ENCODE assay signal across 1 cellular context in the genomic region with DNA sequence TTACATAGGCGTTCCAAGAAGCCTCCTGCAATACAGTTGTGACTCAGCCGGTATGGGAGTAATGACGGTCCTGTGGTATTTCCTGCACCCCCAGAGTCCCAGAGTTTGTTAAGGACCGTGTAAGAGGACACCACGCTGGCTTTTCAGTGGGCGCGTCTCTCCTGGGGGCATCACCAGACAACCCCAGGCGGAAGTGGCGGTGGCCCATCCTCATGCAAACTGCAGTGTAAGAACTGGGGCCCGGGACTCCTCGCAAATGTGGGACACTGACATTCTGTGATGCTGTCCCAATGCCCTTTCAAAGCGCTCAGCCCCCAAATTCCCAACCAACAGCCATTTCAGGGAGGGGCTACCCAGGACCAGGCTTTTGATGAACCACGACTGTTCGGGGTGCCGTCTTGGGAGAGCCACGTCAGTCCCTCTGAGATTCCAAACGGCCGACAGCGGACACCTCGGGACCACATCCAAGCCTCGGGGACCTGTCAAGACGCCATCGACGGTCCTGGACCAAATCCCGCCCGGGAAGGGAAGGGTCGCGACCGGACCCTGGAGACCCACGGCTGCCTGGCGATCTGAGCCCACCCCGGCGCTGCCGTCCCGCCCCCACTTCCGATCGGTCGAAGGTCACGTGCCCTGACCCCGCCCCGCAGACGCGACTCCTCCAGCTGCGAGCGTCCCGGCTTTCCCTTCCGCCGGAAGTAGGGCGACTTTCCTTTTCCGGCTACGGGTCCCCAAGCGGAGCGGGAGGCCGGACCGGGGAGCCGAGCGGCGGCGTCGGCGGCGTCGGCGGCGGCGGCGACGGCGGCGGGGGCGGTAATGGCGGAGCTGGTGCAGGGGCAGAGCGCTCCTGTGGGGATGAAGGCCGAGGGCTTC.
TF ChIP-seq lines count a peak whose summit lies in the region.

A gene with protein sequence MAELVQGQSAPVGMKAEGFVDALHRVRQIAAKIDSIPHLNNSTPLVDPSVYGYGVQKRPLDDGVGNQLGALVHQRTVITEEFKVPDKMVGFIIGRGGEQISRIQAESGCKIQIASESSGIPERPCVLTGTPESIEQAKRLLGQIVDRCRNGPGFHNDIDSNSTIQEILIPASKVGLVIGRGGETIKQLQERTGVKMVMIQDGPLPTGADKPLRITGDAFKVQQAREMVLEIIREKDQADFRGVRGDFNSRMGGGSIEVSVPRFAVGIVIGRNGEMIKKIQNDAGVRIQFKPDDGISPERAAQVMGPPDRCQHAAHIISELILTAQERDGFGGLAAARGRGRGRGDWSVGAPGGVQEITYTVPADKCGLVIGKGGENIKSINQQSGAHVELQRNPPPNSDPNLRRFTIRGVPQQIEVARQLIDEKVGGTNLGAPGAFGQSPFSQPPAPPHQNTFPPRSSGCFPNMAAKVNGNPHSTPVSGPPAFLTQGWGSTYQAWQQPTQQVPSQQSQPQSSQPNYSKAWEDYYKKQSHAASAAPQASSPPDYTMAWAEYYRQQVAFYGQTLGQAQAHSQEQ (plus strand): TSS at position 713 of the 873 bp plus-strand sequence. CDS start 104 bp downstream, at position 817.

TF ChIP-seq in HepG2, 621 proteins besides CTCF, POLR2A, EP300 and RAD21 (continued from another document and continues in another):
- TF ChIP-seq HMGA1 (CRISPR knock-in tag; conservative IDR thresholded peaks at IDR 0.05), result no peak
- TF ChIP-seq KLF16 (CRISPR knock-in tag; IDR thresholded peaks at IDR 0.05), result 0 out of 4 replicates have a peak, but pooled peaks of 1 of the 2 experiments have one; percentile 18
- peak; percentile 90 for TF ChIP-seq KAT8 (CRISPR knock-in tag; IDR thresholded peaks at IDR 0.05)
- no peak; the same call in 1 of the 2 replicates for TF ChIP-seq ZSCAN22 (CRISPR knock-in tag; IDR thresholded peaks at IDR 0.05)
- TF ChIP-seq, protein P1, sequence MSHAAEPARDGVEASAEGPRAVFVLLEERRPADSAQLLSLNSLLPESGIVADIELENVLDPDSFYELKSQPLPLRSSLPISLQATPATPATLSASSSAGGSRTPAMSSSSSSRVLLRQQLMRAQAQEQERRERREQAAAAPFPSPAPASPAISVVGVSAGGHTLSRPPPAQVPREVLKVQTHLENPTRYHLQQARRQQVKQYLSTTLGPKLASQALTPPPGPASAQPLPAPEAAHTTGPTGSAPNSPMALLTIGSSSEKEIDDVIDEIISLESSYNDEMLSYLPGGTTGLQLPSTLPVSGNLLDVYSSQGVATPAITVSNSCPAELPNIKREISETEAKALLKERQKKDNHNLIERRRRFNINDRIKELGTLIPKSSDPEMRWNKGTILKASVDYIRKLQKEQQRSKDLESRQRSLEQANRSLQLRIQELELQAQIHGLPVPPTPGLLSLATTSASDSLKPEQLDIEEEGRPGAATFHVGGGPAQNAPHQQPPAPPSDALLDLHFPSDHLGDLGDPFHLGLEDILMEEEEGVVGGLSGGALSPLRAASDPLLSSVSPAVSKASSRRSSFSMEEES (CRISPR knock-in tag; IDR thresholded peaks at IDR 0.05), result peak; percentile 85
- no peak for TF ChIP-seq SOX5 (CRISPR knock-in tag; IDR thresholded peaks at IDR 0.05; ENCODE audit: borderline replicate concordance)
- TF ChIP-seq ZNF234 (CRISPR knock-in tag; conservative IDR thresholded peaks at IDR 0.05), result no peak
- no peak for TF ChIP-seq ZNF124 (CRISPR knock-in tag; IDR thresholded peaks at IDR 0.05)
- TF ChIP-seq ZFYVE20 (CRISPR knock-in tag; IDR thresholded peaks at IDR 0.05; ENCODE audit: borderline replicate concordance, low read depth), result 0 out of 2 replicates have a peak, but pooled peaks have one; percentile 73
- TF ChIP-seq ZBTB21 (CRISPR knock-in tag; IDR thresholded peaks at IDR 0.05), result no peak
- TF ChIP-seq, protein P2, sequence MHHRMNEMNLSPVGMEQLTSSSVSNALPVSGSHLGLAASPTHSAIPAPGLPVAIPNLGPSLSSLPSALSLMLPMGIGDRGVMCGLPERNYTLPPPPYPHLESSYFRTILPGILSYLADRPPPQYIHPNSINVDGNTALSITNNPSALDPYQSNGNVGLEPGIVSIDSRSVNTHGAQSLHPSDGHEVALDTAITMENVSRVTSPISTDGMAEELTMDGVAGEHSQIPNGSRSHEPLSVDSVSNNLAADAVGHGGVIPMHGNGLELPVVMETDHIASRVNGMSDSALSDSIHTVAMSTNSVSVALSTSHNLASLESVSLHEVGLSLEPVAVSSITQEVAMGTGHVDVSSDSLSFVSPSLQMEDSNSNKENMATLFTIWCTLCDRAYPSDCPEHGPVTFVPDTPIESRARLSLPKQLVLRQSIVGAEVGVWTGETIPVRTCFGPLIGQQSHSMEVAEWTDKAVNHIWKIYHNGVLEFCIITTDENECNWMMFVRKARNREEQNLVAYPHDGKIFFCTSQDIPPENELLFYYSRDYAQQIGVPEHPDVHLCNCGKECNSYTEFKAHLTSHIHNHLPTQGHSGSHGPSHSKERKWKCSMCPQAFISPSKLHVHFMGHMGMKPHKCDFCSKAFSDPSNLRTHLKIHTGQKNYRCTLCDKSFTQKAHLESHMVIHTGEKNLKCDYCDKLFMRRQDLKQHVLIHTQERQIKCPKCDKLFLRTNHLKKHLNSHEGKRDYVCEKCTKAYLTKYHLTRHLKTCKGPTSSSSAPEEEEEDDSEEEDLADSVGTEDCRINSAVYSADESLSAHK (CRISPR knock-in tag; IDR thresholded peaks at IDR 0.05; ENCODE audit: borderline replicate concordance), result no peak
- no peak for TF ChIP-seq XBP1 (CRISPR knock-in tag; IDR thresholded peaks at IDR 0.05)
- peak; percentile 41 for TF ChIP-seq SKI (IDR thresholded peaks at IDR 0.05; ENCODE audit: partially characterized antibody)
- TF ChIP-seq, protein P3, sequence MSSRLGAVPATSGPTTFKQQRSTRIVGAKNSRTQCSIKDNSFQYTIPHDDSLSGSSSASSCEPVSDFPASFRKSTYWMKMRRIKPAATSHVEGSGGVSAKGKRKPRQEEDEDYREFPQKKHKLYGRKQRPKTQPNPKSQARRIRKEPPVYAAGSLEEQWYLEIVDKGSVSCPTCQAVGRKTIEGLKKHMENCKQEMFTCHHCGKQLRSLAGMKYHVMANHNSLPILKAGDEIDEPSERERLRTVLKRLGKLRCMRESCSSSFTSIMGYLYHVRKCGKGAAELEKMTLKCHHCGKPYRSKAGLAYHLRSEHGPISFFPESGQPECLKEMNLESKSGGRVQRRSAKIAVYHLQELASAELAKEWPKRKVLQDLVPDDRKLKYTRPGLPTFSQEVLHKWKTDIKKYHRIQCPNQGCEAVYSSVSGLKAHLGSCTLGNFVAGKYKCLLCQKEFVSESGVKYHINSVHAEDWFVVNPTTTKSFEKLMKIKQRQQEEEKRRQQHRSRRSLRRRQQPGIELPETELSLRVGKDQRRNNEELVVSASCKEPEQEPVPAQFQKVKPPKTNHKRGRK (CRISPR knock-in tag; IDR thresholded peaks at IDR 0.05), result no peak
- TF ChIP-seq GATAD1 (CRISPR knock-in tag; IDR thresholded peaks at IDR 0.05), result peak; percentile 93
- no peak for TF ChIP-seq SMYD3 (CRISPR knock-in tag; IDR thresholded peaks at IDR 0.05)
- TF ChIP-seq SNAPC2 (CRISPR knock-in tag; IDR thresholded peaks at IDR 0.05), result 0 out of 2 replicates have a peak, but pooled peaks have one; percentile 76
- TF ChIP-seq ISL2 (CRISPR knock-in tag; IDR thresholded peaks at IDR 0.05), result peak; percentile 21; the same call in 1 of the 2 replicates
- TF ChIP-seq, protein P4, sequence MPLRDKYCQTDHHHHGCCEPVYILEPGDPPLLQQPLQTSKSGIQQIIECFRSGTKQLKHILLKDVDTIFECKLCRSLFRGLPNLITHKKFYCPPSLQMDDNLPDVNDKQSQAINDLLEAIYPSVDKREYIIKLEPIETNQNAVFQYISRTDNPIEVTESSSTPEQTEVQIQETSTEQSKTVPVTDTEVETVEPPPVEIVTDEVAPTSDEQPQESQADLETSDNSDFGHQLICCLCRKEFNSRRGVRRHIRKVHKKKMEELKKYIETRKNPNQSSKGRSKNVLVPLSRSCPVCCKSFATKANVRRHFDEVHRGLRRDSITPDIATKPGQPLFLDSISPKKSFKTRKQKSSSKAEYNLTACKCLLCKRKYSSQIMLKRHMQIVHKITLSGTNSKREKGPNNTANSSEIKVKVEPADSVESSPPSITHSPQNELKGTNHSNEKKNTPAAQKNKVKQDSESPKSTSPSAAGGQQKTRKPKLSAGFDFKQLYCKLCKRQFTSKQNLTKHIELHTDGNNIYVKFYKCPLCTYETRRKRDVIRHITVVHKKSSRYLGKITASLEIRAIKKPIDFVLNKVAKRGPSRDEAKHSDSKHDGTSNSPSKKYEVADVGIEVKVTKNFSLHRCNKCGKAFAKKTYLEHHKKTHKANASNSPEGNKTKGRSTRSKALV (CRISPR knock-in tag; IDR thresholded peaks at IDR 0.05), result peak; percentile 38; the same call in 1 of the 2 replicates
- TF ChIP-seq, protein P5, sequence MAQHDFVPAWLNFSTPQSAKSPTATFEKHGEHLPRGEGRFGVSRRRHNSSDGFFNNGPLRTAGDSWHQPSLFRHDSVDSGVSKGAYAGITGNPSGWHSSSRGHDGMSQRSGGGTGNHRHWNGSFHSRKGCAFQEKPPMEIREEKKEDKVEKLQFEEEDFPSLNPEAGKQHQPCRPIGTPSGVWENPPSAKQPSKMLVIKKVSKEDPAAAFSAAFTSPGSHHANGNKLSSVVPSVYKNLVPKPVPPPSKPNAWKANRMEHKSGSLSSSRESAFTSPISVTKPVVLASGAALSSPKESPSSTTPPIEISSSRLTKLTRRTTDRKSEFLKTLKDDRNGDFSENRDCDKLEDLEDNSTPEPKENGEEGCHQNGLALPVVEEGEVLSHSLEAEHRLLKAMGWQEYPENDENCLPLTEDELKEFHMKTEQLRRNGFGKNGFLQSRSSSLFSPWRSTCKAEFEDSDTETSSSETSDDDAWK (CRISPR knock-in tag; IDR thresholded peaks at IDR 0.05), result no peak
- no peak for TF ChIP-seq KDM6A (CRISPR knock-in tag; IDR thresholded peaks at IDR 0.05; ENCODE audit: low read depth)
- TF ChIP-seq, protein P6, sequence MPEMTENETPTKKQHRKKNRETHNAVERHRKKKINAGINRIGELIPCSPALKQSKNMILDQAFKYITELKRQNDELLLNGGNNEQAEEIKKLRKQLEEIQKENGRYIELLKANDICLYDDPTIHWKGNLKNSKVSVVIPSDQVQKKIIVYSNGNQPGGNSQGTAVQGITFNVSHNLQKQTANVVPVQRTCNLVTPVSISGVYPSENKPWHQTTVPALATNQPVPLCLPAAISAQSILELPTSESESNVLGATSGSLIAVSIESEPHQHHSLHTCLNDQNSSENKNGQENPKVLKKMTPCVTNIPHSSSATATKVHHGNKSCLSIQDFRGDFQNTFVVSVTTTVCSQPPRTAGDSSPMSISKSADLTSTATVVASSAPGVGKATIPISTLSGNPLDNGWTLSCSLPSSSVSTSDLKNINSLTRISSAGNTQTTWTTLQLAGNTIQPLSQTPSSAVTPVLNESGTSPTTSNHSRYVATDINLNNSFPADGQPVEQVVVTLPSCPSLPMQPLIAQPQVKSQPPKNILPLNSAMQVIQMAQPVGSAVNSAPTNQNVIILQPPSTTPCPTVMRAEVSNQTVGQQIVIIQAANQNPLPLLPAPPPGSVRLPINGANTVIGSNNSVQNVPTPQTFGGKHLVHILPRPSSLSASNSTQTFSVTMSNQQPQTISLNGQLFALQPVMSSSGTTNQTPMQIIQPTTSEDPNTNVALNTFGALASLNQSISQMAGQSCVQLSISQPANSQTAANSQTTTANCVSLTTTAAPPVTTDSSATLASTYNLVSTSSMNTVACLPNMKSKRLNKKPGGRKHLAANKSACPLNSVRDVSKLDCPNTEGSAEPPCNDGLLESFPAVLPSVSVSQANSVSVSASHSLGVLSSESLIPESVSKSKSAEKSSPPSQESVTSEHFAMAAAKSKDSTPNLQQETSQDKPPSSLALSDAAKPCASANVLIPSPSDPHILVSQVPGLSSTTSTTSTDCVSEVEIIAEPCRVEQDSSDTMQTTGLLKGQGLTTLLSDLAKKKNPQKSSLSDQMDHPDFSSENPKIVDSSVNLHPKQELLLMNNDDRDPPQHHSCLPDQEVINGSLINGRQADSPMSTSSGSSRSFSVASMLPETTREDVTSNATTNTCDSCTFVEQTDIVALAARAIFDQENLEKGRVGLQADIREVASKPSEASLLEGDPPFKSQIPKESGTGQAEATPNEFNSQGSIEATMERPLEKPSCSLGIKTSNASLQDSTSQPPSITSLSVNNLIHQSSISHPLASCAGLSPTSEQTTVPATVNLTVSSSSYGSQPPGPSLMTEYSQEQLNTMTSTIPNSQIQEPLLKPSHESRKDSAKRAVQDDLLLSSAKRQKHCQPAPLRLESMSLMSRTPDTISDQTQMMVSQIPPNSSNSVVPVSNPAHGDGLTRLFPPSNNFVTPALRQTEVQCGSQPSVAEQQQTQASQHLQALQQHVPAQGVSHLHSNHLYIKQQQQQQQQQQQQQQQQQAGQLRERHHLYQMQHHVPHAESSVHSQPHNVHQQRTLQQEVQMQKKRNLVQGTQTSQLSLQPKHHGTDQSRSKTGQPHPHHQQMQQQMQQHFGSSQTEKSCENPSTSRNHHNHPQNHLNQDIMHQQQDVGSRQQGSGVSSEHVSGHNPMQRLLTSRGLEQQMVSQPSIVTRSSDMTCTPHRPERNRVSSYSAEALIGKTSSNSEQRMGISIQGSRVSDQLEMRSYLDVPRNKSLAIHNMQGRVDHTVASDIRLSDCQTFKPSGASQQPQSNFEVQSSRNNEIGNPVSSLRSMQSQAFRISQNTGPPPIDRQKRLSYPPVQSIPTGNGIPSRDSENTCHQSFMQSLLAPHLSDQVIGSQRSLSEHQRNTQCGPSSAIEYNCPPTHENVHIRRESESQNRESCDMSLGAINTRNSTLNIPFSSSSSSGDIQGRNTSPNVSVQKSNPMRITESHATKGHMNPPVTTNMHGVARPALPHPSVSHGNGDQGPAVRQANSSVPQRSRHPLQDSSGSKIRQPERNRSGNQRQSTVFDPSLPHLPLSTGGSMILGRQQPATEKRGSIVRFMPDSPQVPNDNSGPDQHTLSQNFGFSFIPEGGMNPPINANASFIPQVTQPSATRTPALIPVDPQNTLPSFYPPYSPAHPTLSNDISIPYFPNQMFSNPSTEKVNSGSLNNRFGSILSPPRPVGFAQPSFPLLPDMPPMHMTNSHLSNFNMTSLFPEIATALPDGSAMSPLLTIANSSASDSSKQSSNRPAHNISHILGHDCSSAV (CRISPR knock-in tag; IDR thresholded peaks at IDR 0.05; ENCODE audit: borderline replicate concordance), result no peak
- peak; percentile 88 for TF ChIP-seq ZNF816 (CRISPR knock-in tag; IDR thresholded peaks at IDR 0.05; ENCODE audit: borderline replicate concordance)
- peak; percentile 96 for TF ChIP-seq ZNF670 (CRISPR knock-in tag; IDR thresholded peaks at IDR 0.05; ENCODE audit: borderline replicate concordance)
- no peak for TF ChIP-seq DPF2 (CRISPR knock-in tag; IDR thresholded peaks at IDR 0.05; ENCODE audit: borderline replicate concordance, low read depth)
- peak; percentile 60; the same call in 1 of the 2 replicates for TF ChIP-seq ZNF235 (CRISPR knock-in tag; IDR thresholded peaks at IDR 0.05; ENCODE audit: borderline replicate concordance)
- TF ChIP-seq CBX5 (CRISPR knock-in tag; IDR thresholded peaks at IDR 0.05; ENCODE audit: borderline replicate concordance), result no peak
- peak; percentile 13; the same call in 1 of the 2 replicates for TF ChIP-seq FOXO1 (CRISPR knock-in tag; IDR thresholded peaks at IDR 0.05)
- no peak for TF ChIP-seq ZSCAN25 (CRISPR knock-in tag; IDR thresholded peaks at IDR 0.05)
- peak; percentile 87 for TF ChIP-seq SAP130 (CRISPR knock-in tag; IDR thresholded peaks at IDR 0.05; ENCODE audit: low read depth)
- TF ChIP-seq GATAD2A (CRISPR knock-in tag; IDR thresholded peaks at IDR 0.05), result 0 out of 2 replicates have a peak, but pooled peaks have one; percentile 10
- TF ChIP-seq ZIK1 (CRISPR knock-in tag; IDR thresholded peaks at IDR 0.05; ENCODE audit: borderline replicate concordance, low read depth), result peak; percentile 72
- no peak for TF ChIP-seq ZNF446 (CRISPR knock-in tag; IDR thresholded peaks at IDR 0.05)
- peak; percentile 92 for TF ChIP-seq THAP11 (CRISPR knock-in tag; IDR thresholded peaks at IDR 0.05)
- TF ChIP-seq, protein P7, sequence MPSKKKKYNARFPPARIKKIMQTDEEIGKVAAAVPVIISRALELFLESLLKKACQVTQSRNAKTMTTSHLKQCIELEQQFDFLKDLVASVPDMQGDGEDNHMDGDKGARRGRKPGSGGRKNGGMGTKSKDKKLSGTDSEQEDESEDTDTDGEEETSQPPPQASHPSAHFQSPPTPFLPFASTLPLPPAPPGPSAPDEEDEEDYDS (CRISPR knock-in tag; IDR thresholded peaks at IDR 0.05), result peak; percentile 51; the same call in 1 of the 2 replicates
- TF ChIP-seq DMAP1 (CRISPR knock-in tag; IDR thresholded peaks at IDR 0.05), result peak; percentile 93
- TF ChIP-seq TMF1 (CRISPR knock-in tag; IDR thresholded peaks at IDR 0.05; ENCODE audit: low read depth), result no peak
